ENCODE assay signal across 8 cellular contexts in genomic region chr19:9323557-9323918, GRCh38. TPM values are rescaled to one million over a fixed set of nuclear protein-coding genes. Genes with fewer than 3 reads are reported as not detected.
DNase-seq lines count a peak whose midpoint lies in the region; ATAC-seq and TF ChIP-seq lines count a peak whose summit lies in the region.

No MANE protein-coding gene starts in this region.

- TF ChIP-seq CTCF in neutrophil (IDR thresholded peaks at IDR 0.05), result no peak

- H3K4me3 Mint-ChIP-seq in activated naive CD4-positive, alpha-beta T cell treated with anti-CD3 and anti-CD28 coated beads for 36 hours, result peak overlapping the region; percentile 90

- H3K27ac ChIP-seq in neutrophil (peak overlapping the region; percentile 89), aorta (ENCODE audit: low read depth in 1 of 2, low read length in 2 of 2) (peak overlapping the region; percentile 72 to 78)

- H3K4me1 ChIP-seq in neutrophil (ENCODE audit: control insufficient read depth in 1 of 2, insufficient read depth in 1 of 2, low read depth in 1 of 2, low read length in 1 of 2) (peaks cover 6 to 11% of the 10 kb centered on the region in 2 experiments), aorta (ENCODE audit: control insufficient read depth in 1 of 2, insufficient read depth in 2 of 2, low read length in 2 of 2) (no peaks in the 10 kb centered on the region)

- 1% methylated on average over 9 of the region's 9 CpGs for WGBS in aorta, 2 donors

- peak overlapping the region; percentile 93 for H3K27ac Mint-ChIP-seq in activated naive CD4-positive, alpha-beta T cell treated with anti-CD3 and anti-CD28 coated beads for 36 hours

- intact Hi-C loops in activated naive CD4-positive, alpha-beta T cell treated with anti-CD3 and anti-CD28 coated beads for 36 hours (cut with micrococcal nuclease), result loop anchor here (2.0 to 5.0 kb wide), 2 partner anchors 259 to 495 kb away; partner anchors contain the start of genes FBXL12 and ZNF121
- intact Hi-C loops in aorta (cut with DNase I), result loop anchor here in 1 of 2 donors (1.0 to 10.0 kb wide), 2 partner anchors 13 to 211 kb away; partner anchors contain the start of gene ZNF426

- H3K9me3 Mint-ChIP-seq in activated naive CD4-positive, alpha-beta T cell treated with anti-CD3 and anti-CD28 coated beads for 36 hours, result peaks cover 21% of the 10 kb centered on the region

- H3K27me3 ChIP-seq in neutrophil (no peaks in the 10 kb centered on the region), aorta (ENCODE audit: control insufficient read depth in 1 of 2, insufficient read depth in 2 of 2, low read length in 1 of 2) (no peaks in the 10 kb centered on the region)

- H3K36me3 Mint-ChIP-seq in activated naive CD4-positive, alpha-beta T cell treated with anti-CD3 and anti-CD28 coated beads for 36 hours (ENCODE audit: low read depth), result peaks cover 34% of the 10 kb centered on the region

- peak overlapping the region; percentile 80 to 92 for H3K4me3 ChIP-seq in neutrophil (ENCODE audit: low read depth in 1 of 2, low read length in 1 of 2)
- H3K4me3 ChIP-seq in aorta (ENCODE audit: low read length in 2 of 2), result peak overlapping the region; percentile 52 to 69

- CTCF ChIA-PET in activated naive CD4-positive, alpha-beta T cell treated with anti-CD3 and anti-CD28 coated beads for 36 hours (lab: Charles Lee), result no interaction called here

- peaks cover 28% of the 10 kb centered on the region for H3K4me1 Mint-ChIP-seq in activated naive CD4-positive, alpha-beta T cell treated with anti-CD3 and anti-CD28 coated beads for 36 hours (ENCODE audit: low read depth)

- DNase-seq in COLO668 (lab: John Stamatoyannopoulos, UW; ENCODE audit: unreplicated experiment) (peak; percentile 63), NCI-H82 (lab: John Stamatoyannopoulos, UW) (peak; percentile 77), globus pallidus (ENCODE audit: low spot score) (peak; percentile 83), aorta (peak; percentile 75 to 79)
- peak; percentile 73 for DNase-seq in activated naive CD4-positive, alpha-beta T cell treated with anti-CD3 and anti-CD28 coated beads for 36 hours

- H3K9me3 ChIP-seq in neutrophil (peaks cover 10% of the 10 kb centered on the region), aorta (ENCODE audit: control insufficient read depth, low read length) (peaks cover 1% of the 10 kb centered on the region)

- ATAC-seq in GM19351 (IDR thresholded peaks at IDR 0.05; ENCODE audit: unreplicated experiment) (peak; percentile 27), HG03457 (IDR thresholded peaks at IDR 0.05; ENCODE audit: unreplicated experiment) (peak; percentile 22), aorta (ENCODE audit: low FRiP score) (peak; percentile 89)

- no peaks in the 10 kb centered on the region for H3K36me3 ChIP-seq in neutrophil
- H3K36me3 ChIP-seq in aorta (ENCODE audit: control insufficient read depth in 1 of 2, insufficient read depth in 2 of 2, low read length in 1 of 2), result peaks cover 0 to 2% of the 10 kb centered on the region in 2 donors

- no peaks in the 10 kb centered on the region for H3K27me3 Mint-ChIP-seq in activated naive CD4-positive, alpha-beta T cell treated with anti-CD3 and anti-CD28 coated beads for 36 hours (ENCODE audit: low read depth)

RNA-seq across cellular contexts. Expression of gene ZNF559, which starts 0.4 kb away (rescaled TPM):
- 10 to 100 TPM; 10.3 to 11.2 TPM for total RNA-seq in activated naive CD4-positive, alpha-beta T cell treated with anti-CD3 and anti-CD28 coated beads for 36 hours
- total RNA-seq in aorta, result 10 to 100 TPM; 15.4 to 31.1 TPM
- 10 to 100 TPM in 1 of 2 donors, 1 to 10 TPM in 1; 8.1 to 19.4 TPM for polyA plus RNA-seq in aorta

RNA-seq across cellular contexts. Expression of gene ZNF699, which starts 13.9 kb away (rescaled TPM):
- total RNA-seq in activated naive CD4-positive, alpha-beta T cell treated with anti-CD3 and anti-CD28 coated beads for 36 hours, result 1 to 10 TPM; 4.6 to 6.4 TPM
- total RNA-seq in aorta, result 10 to 100 TPM; 12.1 to 12.4 TPM
- 1 to 10 TPM; 1.6 to 2.5 TPM for polyA plus RNA-seq in aorta

RNA-seq across cellular contexts. Expression of gene ZNF177, which starts 39.3 kb away (rescaled TPM):
- under 1 TPM; 0.64 to 0.91 TPM for total RNA-seq in activated naive CD4-positive, alpha-beta T cell treated with anti-CD3 and anti-CD28 coated beads for 36 hours
- 1 to 10 TPM; 2.0 to 3.6 TPM for total RNA-seq in aorta
- polyA plus RNA-seq in aorta, result 1 to 10 TPM in 1 of 2 donors, not detected in 1; 5.1 TPM

Comparison
In these comparisons a context has a peak if more than half of its experiments do, and no peak if none do; other contexts are left out.
1. Peak in every context shown above with its lines: DNase-seq, ATAC-seq, H3K4me3 ChIP-seq and H3K27ac ChIP-seq.
2. ATAC-seq: peak in every context shown above with its lines; median percentile 89 in aorta; 27 in GM19351; 22 in HG03457.